In genomic region chr6:33699131-33699530, GRCh38 we compare ENCODE assay signal across 20 cellular contexts. TPM values are rescaled to one million over a fixed set of nuclear protein-coding genes. Genes with fewer than 3 reads are reported as not detected.
DNase-seq lines count a peak whose midpoint lies in the region; ATAC-seq and TF ChIP-seq lines count a peak whose summit lies in the region.
"Had no signal": no experiment of that assay in that cellular context is flagged by ENCODE, and none has a peak within 500 bp of the region (broad histone marks: within the 10 kb centered on the region; RNA-seq: fewer than 3 reads in every experiment).

No MANE protein-coding gene starts in this region.

- DNase-seq in left ventricle myocardium inferior (no peak), right atrium auricular region (ENCODE audit: low spot score) (no peak), lower lobe of right lung (peak; percentile 39), CD1c-positive myeloid dendritic cell (ENCODE audit: extremely low spot score) (no peak), NCI-H1417 treated with DMSO at 0.1 percent for 48 hours (lab: John Stamatoyannopoulos, UW) (no peak), DMS153 treated with DMSO at 0.1 percent for 48 hours (lab: John Stamatoyannopoulos, UW; ENCODE audit: unreplicated experiment) (no peak)
- no peak for DNase-seq in activated CD8-positive, alpha-beta T cell treated with anti-CD3 and anti-CD28 coated beads, Interleukin-2, amount 10 ng/mL, durations not matched to agents 7 days and 5 days
- DNase-seq in stimulated activated naive CD8-positive, alpha-beta T cell treated with anti-CD3 and anti-CD28 coated beads, Interleukin-15, amount 100 ng/mL, for 72 hours = no peak
- DNase-seq: activated T-cell treated with anti-CD3 and anti-CD28 coated beads, Interleukin-2, amount 50 U/mL, for 1 hour; anterior cingulate cortex; colonic mucosa; DMS 273 treated with DMSO at 0.1 percent for 48 hours; NCI-H1436; right cardiac atrium; stimulated activated CD4-positive, alpha-beta T cell treated with anti-CD3 and anti-CD28 coated beads, Interleukin-2, amount 100 ng/mL, for 24 hours; substantia nigra; SW 1271 had no signal

- intact Hi-C loops in left ventricle myocardium inferior (cut with micrococcal nuclease) (no loop called here), lower lobe of right lung (cut with DNase I) (loop anchor here (10.0 kb wide), 1 partner anchor 114 kb away; the partner anchor contains the start of gene BAK1)

- ATAC-seq in activated CD8-positive, alpha-beta T cell treated with anti-CD3 and anti-CD28 coated beads, Interleukin-2, amount 10 ng/mL, durations not matched to agents 7 days and 5 days = no peak
- no peak for ATAC-seq in lower lobe of right lung
- no peak for ATAC-seq in stimulated activated naive CD8-positive, alpha-beta T cell treated with anti-CD3 and anti-CD28 coated beads, Interleukin-15, amount 100 ng/mL, for 72 hours
- ATAC-seq: heart left ventricle, right cardiac atrium had no signal

- TF ChIP-seq CTCF in left ventricle myocardium inferior (IDR thresholded peaks at IDR 0.05; ENCODE audit: borderline replicate concordance) (no peak), right atrium auricular region (IDR thresholded peaks at IDR 0.05) (no peak), lower lobe of right lung (IDR thresholded peaks at IDR 0.05) (no peak)

- POLR2A ChIA-PET in activated CD8-positive, alpha-beta T cell treated with anti-CD3 and anti-CD28 coated beads, Interleukin-2, amount 10 ng/mL, durations not matched to agents 7 days and 5 days (lab: Charles Lee) = no interaction called here

- peaks cover 62% of the 10 kb centered on the region for H3K4me1 Mint-ChIP-seq in activated CD8-positive, alpha-beta T cell treated with anti-CD3 and anti-CD28 coated beads, Interleukin-2, amount 10 ng/mL, durations not matched to agents 7 days and 5 days (ENCODE audit: low read depth)
- peaks cover 56% of the 10 kb centered on the region for H3K4me1 Mint-ChIP-seq in stimulated activated naive CD8-positive, alpha-beta T cell treated with anti-CD3 and anti-CD28 coated beads, Interleukin-15, amount 100 ng/mL, for 72 hours

- CTCF ChIA-PET in activated CD8-positive, alpha-beta T cell treated with anti-CD3 and anti-CD28 coated beads, Interleukin-2, amount 10 ng/mL, durations not matched to agents 7 days and 5 days (lab: Charles Lee) = no interaction called here

- H3K27ac Mint-ChIP-seq in activated CD8-positive, alpha-beta T cell treated with anti-CD3 and anti-CD28 coated beads, Interleukin-2, amount 10 ng/mL, durations not matched to agents 7 days and 5 days = peak overlapping the region; percentile 31
- no peak overlapping the region for H3K27ac Mint-ChIP-seq in stimulated activated naive CD8-positive, alpha-beta T cell treated with anti-CD3 and anti-CD28 coated beads, Interleukin-15, amount 100 ng/mL, for 72 hours
- H3K27ac Mint-ChIP-seq: mesothelial cell of epicardium had no signal

- H3K4me1 ChIP-seq in left ventricle myocardium inferior = peaks cover 74% of the 10 kb centered on the region
- peaks cover 0 to 62% of the 10 kb centered on the region in 2 donors for H3K4me1 ChIP-seq in right atrium auricular region
- peaks cover 44% of the 10 kb centered on the region for H3K4me1 ChIP-seq in lower lobe of right lung
- H3K4me1 ChIP-seq: colonic mucosa had no signal

- no peaks in the 10 kb centered on the region for H3K9me3 Mint-ChIP-seq in activated CD8-positive, alpha-beta T cell treated with anti-CD3 and anti-CD28 coated beads, Interleukin-2, amount 10 ng/mL, durations not matched to agents 7 days and 5 days (ENCODE audit: insufficient read depth)
- H3K9me3 Mint-ChIP-seq in stimulated activated naive CD8-positive, alpha-beta T cell treated with anti-CD3 and anti-CD28 coated beads, Interleukin-15, amount 100 ng/mL, for 72 hours = no peaks in the 10 kb centered on the region
- H3K9me3 Mint-ChIP-seq: mesothelial cell of epicardium had no signal

- H3K4me3 Mint-ChIP-seq in activated CD8-positive, alpha-beta T cell treated with anti-CD3 and anti-CD28 coated beads, Interleukin-2, amount 10 ng/mL, durations not matched to agents 7 days and 5 days = no peak overlapping the region
- no peak overlapping the region for H3K4me3 Mint-ChIP-seq in stimulated activated naive CD8-positive, alpha-beta T cell treated with anti-CD3 and anti-CD28 coated beads, Interleukin-15, amount 100 ng/mL, for 72 hours
- H3K4me3 Mint-ChIP-seq: mesothelial cell of epicardium had no signal

- H3K9me3 ChIP-seq in left ventricle myocardium inferior (replicated peaks) = no peaks in the 10 kb centered on the region
- H3K9me3 ChIP-seq in right atrium auricular region = no peaks in the 10 kb centered on the region
- no peaks in the 10 kb centered on the region for H3K9me3 ChIP-seq in lower lobe of right lung
- H3K9me3 ChIP-seq: colonic mucosa, heart left ventricle, neutrophil had no signal

- H3K27ac ChIP-seq in left ventricle myocardium inferior (replicated peaks) = peak overlapping the region; percentile 36
- no peak overlapping the region for H3K27ac ChIP-seq in right atrium auricular region
- no peak overlapping the region for H3K27ac ChIP-seq in lower lobe of right lung
- H3K27ac ChIP-seq: colonic mucosa, neutrophil had no signal

- H3K27me3 ChIP-seq in left ventricle myocardium inferior (ENCODE audit: low read depth) (no peaks in the 10 kb centered on the region), right atrium auricular region (no peaks in the 10 kb centered on the region), lower lobe of right lung (ENCODE audit: low read depth) (no peaks in the 10 kb centered on the region)
- H3K27me3 ChIP-seq: colonic mucosa, heart left ventricle, neutrophil had no signal

- H3K36me3 ChIP-seq in left ventricle myocardium inferior (peaks cover 7% of the 10 kb centered on the region), right atrium auricular region (peaks cover 42% of the 10 kb centered on the region), lower lobe of right lung (peaks cover 49% of the 10 kb centered on the region)

- H3K27me3 Mint-ChIP-seq in activated CD8-positive, alpha-beta T cell treated with anti-CD3 and anti-CD28 coated beads, Interleukin-2, amount 10 ng/mL, durations not matched to agents 7 days and 5 days (ENCODE audit: low read depth) = no peaks in the 10 kb centered on the region
- no peaks in the 10 kb centered on the region for H3K27me3 Mint-ChIP-seq in stimulated activated naive CD8-positive, alpha-beta T cell treated with anti-CD3 and anti-CD28 coated beads, Interleukin-15, amount 100 ng/mL, for 72 hours

- H3K36me3 Mint-ChIP-seq in activated CD8-positive, alpha-beta T cell treated with anti-CD3 and anti-CD28 coated beads, Interleukin-2, amount 10 ng/mL, durations not matched to agents 7 days and 5 days (ENCODE audit: low read depth) = peaks cover 59% of the 10 kb centered on the region

- H3K4me3 ChIP-seq in left ventricle myocardium inferior (no peak overlapping the region), right atrium auricular region (no peak overlapping the region), lower lobe of right lung (no peak overlapping the region)
- H3K4me3 ChIP-seq: colonic mucosa, heart left ventricle had no signal

RNA-seq across cellular contexts. Expression of gene UQCC2, which starts 12.4 kb away (rescaled TPM):
- total RNA-seq in left ventricle myocardium inferior (199 TPM), right atrium auricular region (100 to 1,000 TPM in 1 of 2 donors, 10 to 100 TPM in 1; 69.1 to 143 TPM), lower lobe of right lung (39.6 TPM)
- total RNA-seq in activated CD8-positive, alpha-beta T cell treated with anti-CD3 and anti-CD28 coated beads, Interleukin-2, amount 10 ng/mL, durations not matched to agents 7 days and 5 days = 10 to 100 TPM; 88.1 to 89.6 TPM

RNA-seq across cellular contexts. Expression of gene IP6K3, which starts 47.6 kb away (rescaled TPM):
- total RNA-seq in left ventricle myocardium inferior (42.0 TPM), right atrium auricular region (10 to 100 TPM; 17.3 to 29.9 TPM), lower lobe of right lung (3.5 TPM)
- not detected for total RNA-seq in activated CD8-positive, alpha-beta T cell treated with anti-CD3 and anti-CD28 coated beads, Interleukin-2, amount 10 ng/mL, durations not matched to agents 7 days and 5 days
